ENCODE assay signal across 10 cellular contexts in genomic region chr17:20206068-20206467, GRCh38.
A peak's percentile ranks its signal among the peaks of the same experiment; 100 is the strongest.
DNase-seq lines count a peak whose midpoint lies in the region; ATAC-seq and TF ChIP-seq lines count a peak whose summit lies in the region.
"Had no signal": no experiment of that assay in that cellular context is flagged by ENCODE, and none has a peak within 500 bp of the region (broad histone marks: within the 10 kb centered on the region; RNA-seq: fewer than 3 reads in every experiment).

No MANE protein-coding gene starts in this region.

- H3K4me1 ChIP-seq in osteoblast (ENCODE audit: insufficient read depth, low read length) (peaks cover 58% of the 10 kb centered on the region), BE2C (no peaks in the 10 kb centered on the region)

- H3K79me2 ChIP-seq in osteoblast (ENCODE audit: insufficient read depth, low read length), result peaks cover 31% of the 10 kb centered on the region

- 69 to 73% methylated on average over 3 of the region's 3 CpGs for WGBS in lower leg skin, 2 donors

- no peaks in the 10 kb centered on the region for H3K36me3 Mint-ChIP-seq in CD4-positive, alpha-beta T cell (ENCODE audit: low read depth)

- CTCF ChIA-PET in CD4-positive, alpha-beta T cell (lab: Charles Lee), result no interaction called here

- peak in 4 of 10 experiments; percentile 5 to 35 (median 6) for DNase-seq in CD4-positive, alpha-beta T cell
- DNase-seq in LNCaP clone FGC (ENCODE audit: low read depth) (no peak), amniotic epithelial cell (ENCODE audit: low read depth) (peak; percentile 88), osteoblast (ENCODE audit: insufficient read length, low spot score, missing footprints) (no peak), BE2C (no peak), lower leg skin (ENCODE audit: low spot score in 2 of 2) (no peak), NCI-H187 treated with DMSO at 0.1 percent for 48 hours (lab: John Stamatoyannopoulos, UW) (no peak)
- DNase-seq: activated CD4-positive, CD25-positive, alpha-beta regulatory T cell treated with anti-CD3 and anti-CD28 coated beads, Interleukin-2, amount 50 U/mL, for 72 hours; NCI-H774 had no signal

- H3K4me2 ChIP-seq in osteoblast (ENCODE audit: insufficient read depth, low read length), result peak overlapping the region; percentile 35

- no peak for TF ChIP-seq POLR2A in lower leg skin (IDR thresholded peaks at IDR 0.05)

- H3K27ac ChIP-seq in CD4-positive, alpha-beta T cell (ENCODE audit: low read depth, low read length), result no peak overlapping the region
- peak overlapping the region; percentile 71 for H3K27ac ChIP-seq in osteoblast (ENCODE audit: low read depth, low read length)

- TF ChIP-seq CTCF in CD4-positive, alpha-beta T cell (IDR thresholded peaks at IDR 0.05), result no peak
- TF ChIP-seq CTCF in LNCaP clone FGC (IDR thresholded peaks at IDR 0.05; ENCODE audit: control insufficient read depth, extremely low read depth, insufficient read depth), result no peak
- no peak for TF ChIP-seq CTCF in osteoblast (IDR thresholded peaks at IDR 0.05; ENCODE audit: extremely low read depth, low read depth, low read length)
- no peak for TF ChIP-seq CTCF in BE2C (IDR thresholded peaks at IDR 0.05; ENCODE audit: low read depth, low read length)
- TF ChIP-seq CTCF in lower leg skin (IDR thresholded peaks at IDR 0.05), result no peak

- H3K27ac Mint-ChIP-seq in CD4-positive, alpha-beta T cell, result peak overlapping the region; percentile 49

- ATAC-seq in CD4-positive, alpha-beta T cell (ENCODE audit: poor library complexity), result peak; percentile 69
- no peak for ATAC-seq in GM21447 (IDR thresholded peaks at IDR 0.05; ENCODE audit: unreplicated experiment)

- H3K36me3 ChIP-seq in osteoblast (ENCODE audit: insufficient read depth, low read length) (peaks cover 8% of the 10 kb centered on the region), BE2C (no peaks in the 10 kb centered on the region)

- H3K4me1 Mint-ChIP-seq in CD4-positive, alpha-beta T cell (ENCODE audit: low read depth), result peaks cover 23% of the 10 kb centered on the region

- no peak overlapping the region for H3K4me3 Mint-ChIP-seq in CD4-positive, alpha-beta T cell

- POLR2A ChIA-PET in CD4-positive, alpha-beta T cell (lab: Charles Lee), result no interaction called here

- no peaks in the 10 kb centered on the region for H3K9me3 ChIP-seq in CD4-positive, alpha-beta T cell (ENCODE audit: control insufficient read depth, low read length)
- H3K9me3 ChIP-seq in osteoblast (ENCODE audit: low read depth, low read length) (no peaks in the 10 kb centered on the region), BE2C (no peaks in the 10 kb centered on the region)

- intact Hi-C loops in CD4-positive, alpha-beta T cell (cut with DNase I, micrococcal nuclease), result no loop called here
- intact Hi-C loops in lower leg skin (cut with DNase I; ENCODE audit: low total_unique reads), result no loop called here

- no peaks in the 10 kb centered on the region for H3K27me3 Mint-ChIP-seq in CD4-positive, alpha-beta T cell

- no peaks in the 10 kb centered on the region for H4K20me1 ChIP-seq in osteoblast (ENCODE audit: insufficient read depth, low read length)

- no peak overlapping the region for H2AFZ ChIP-seq in osteoblast (ENCODE audit: low read length)

- H3K9me3 Mint-ChIP-seq in CD4-positive, alpha-beta T cell, result no peaks in the 10 kb centered on the region

- no peaks in the 10 kb centered on the region for H3K27me3 ChIP-seq in CD4-positive, alpha-beta T cell (ENCODE audit: control insufficient read depth, insufficient read depth, low read length)
- H3K27me3 ChIP-seq in osteoblast (ENCODE audit: insufficient read depth, low read length) (no peaks in the 10 kb centered on the region), BE2C (no peaks in the 10 kb centered on the region)

- H3K4me3 ChIP-seq in LNCaP clone FGC (ENCODE audit: low read depth, low read length), result 0 out of 2 replicates have a peak overlapping the region, but pooled peaks have one; percentile 1
- no peak overlapping the region for H3K4me3 ChIP-seq in osteoblast (ENCODE audit: insufficient read depth, low read length)
- no peak overlapping the region for H3K4me3 ChIP-seq in BE2C (ENCODE audit: low read depth, low read length)
- H3K4me3 ChIP-seq in lower leg skin (ENCODE audit: low read depth, poor library complexity, severe bottlenecking), result no peak overlapping the region
